8 cellular contexts compared by ENCODE assay signal in genomic region chr6:63636516-63636968, GRCh38. TPM values are rescaled to one million over a fixed set of nuclear protein-coding genes. Genes with fewer than 3 reads are reported as not detected.
DNase-seq lines count a peak whose midpoint lies in the region; ATAC-seq and TF ChIP-seq lines count a peak whose summit lies in the region.

No MANE protein-coding gene starts in this region.

- no peaks in the 10 kb centered on the region for H3F3A ChIP-seq in PC-3 (ENCODE audit: low read length, unreplicated experiment)

- peak overlapping the region; percentile 94 for H3K4me2 ChIP-seq in PC-3 (ENCODE audit: low read length)

- H3K9ac ChIP-seq in PC-3 (ENCODE audit: low read length) = peak overlapping the region; percentile 91

- TF ChIP-seq EP300 in gastroesophageal sphincter (IDR thresholded peaks at IDR 0.05) = no peak

- peaks cover 16% of the 10 kb centered on the region for H3K4me1 ChIP-seq in PC-3 (ENCODE audit: insufficient read depth, low read length)
- peaks cover 0 to 53% (median 16%) of the 10 kb centered on the region in 3 donors for H3K4me1 ChIP-seq in gastroesophageal sphincter
- peaks cover 19% of the 10 kb centered on the region for H3K4me1 ChIP-seq in testis

- H3K36me3 ChIP-seq in PC-3 (ENCODE audit: low read depth, low read length) (no peaks in the 10 kb centered on the region), gastroesophageal sphincter (no peaks in the 10 kb centered on the region), testis (ENCODE audit: low read depth, missing control alignments) (no peaks in the 10 kb centered on the region)

- in situ Hi-C loops in ACHN (cut with HindIII; ENCODE audit: low pct_ligation_motif_present, low pct_unique_long_range_greater_than_20kb, low sequenced_read_pairs) = no loop called here

- POLR2A ChIA-PET in PC-3 (lab: Charles Lee; ENCODE audit: unreplicated experiment) = no interaction called here

- H3K4me3 ChIP-seq in PC-3 (ENCODE audit: low read length) = peak overlapping the region; percentile 90
- H3K4me3 ChIP-seq in gastroesophageal sphincter = peak overlapping the region; percentile 82 to 85
- H3K4me3 ChIP-seq in testis = peak overlapping the region; percentile 83 to 95

- no TSS peak for BruUV-seq in PC-3 (replicated peaks; lab: Mats Ljungman, UMichigan)

- H2AFZ ChIP-seq in PC-3 (ENCODE audit: low read length) = peak overlapping the region; percentile 86

- intact Hi-C loops in PC-3 (cut with micrococcal nuclease) (loop anchor here (5.0 kb wide), 1 partner anchor 64 kb away; the partner anchor contains the start of genes LOC128125822 and PTP4A1), testis (cut with DNase I; ENCODE audit: low total_unique reads) (no loop called here)

- WGBS in gastroesophageal sphincter (ENCODE audit: low coverage in 1 of 2), 2 donors = 0% methylated on average over 2 to 13 of the region's 23 CpGs
- 0 to 1% methylated on average over 16 to 23 of the region's 23 CpGs for WGBS in testis, 2 donors

- DNase-seq in ACHN (peak; percentile 37), PC-3 (peak; percentile 16), nucleus accumbens (lab: John Stamatoyannopoulos, UW) (peak in 53 of 56 donors; percentile 21 to 86 (median 63)), testis (peak; percentile 92)
- peak; percentile 87 for DNase-seq in activated effector memory CD4-positive, alpha-beta T cell treated with anti-CD3 and anti-CD28 coated beads, Interleukin-2, amount 50 U/mL, for 16 hours

- ATAC-seq in GM19035 (IDR thresholded peaks at IDR 0.05; ENCODE audit: unreplicated experiment) (peak; percentile 14), HG03565 (IDR thresholded peaks at IDR 0.05; ENCODE audit: unreplicated experiment) (peak; percentile 1), PC-3 (peak; percentile 9), gastroesophageal sphincter (no peak)

- H3K79me2 ChIP-seq in PC-3 (ENCODE audit: low read length) = peaks cover 57% of the 10 kb centered on the region

- H3K27me3 ChIP-seq in PC-3 (ENCODE audit: low read length) (no peaks in the 10 kb centered on the region), gastroesophageal sphincter (no peaks in the 10 kb centered on the region), testis (no peaks in the 10 kb centered on the region)

- H3K9me3 ChIP-seq in PC-3 (ENCODE audit: low read length) = no peaks in the 10 kb centered on the region
- H3K9me3 ChIP-seq in gastroesophageal sphincter = no peaks in the 10 kb centered on the region
- H3K9me3 ChIP-seq in testis = no peaks in the 10 kb centered on the region

- no peaks in the 10 kb centered on the region for H3K9me2 ChIP-seq in PC-3 (replicated peaks; ENCODE audit: low read length)

- TF ChIP-seq CTCF in PC-3 (conservative IDR thresholded peaks at IDR 0.05; ENCODE audit: low read depth, low read length) = no peak
- no peak for TF ChIP-seq CTCF in gastroesophageal sphincter (IDR thresholded peaks at IDR 0.05)
- no peak for TF ChIP-seq CTCF in testis (IDR thresholded peaks at IDR 0.05)

- CTCF ChIA-PET in PC-3 (lab: Charles Lee) = no interaction called here

- H4K20me1 ChIP-seq in PC-3 (ENCODE audit: low read length) = peaks cover 39% of the 10 kb centered on the region

- TF ChIP-seq POLR2A in gastroesophageal sphincter (IDR thresholded peaks at IDR 0.05) (no peak), testis (IDR thresholded peaks at IDR 0.05) (no peak)

- H3K27ac ChIP-seq in PC-3 (ENCODE audit: low read length) = peak overlapping the region; percentile 67
- peak overlapping the region; percentile 89 to 96 (median 95) for H3K27ac ChIP-seq in gastroesophageal sphincter
- H3K27ac ChIP-seq in testis = peak overlapping the region; percentile 94 to 99

RNA-seq across cellular contexts. Expression of gene PHF3, which starts 0.9 kb away (rescaled TPM):
- 17.9 and 21.8 TPM in 2 replicates for total RNA-seq in PC-3 (2014; rRNA removed)
- 10 to 100 TPM; 60.0 to 98.1 (median 79.8) TPM for total RNA-seq in gastroesophageal sphincter
- total RNA-seq in testis = 10 to 100 TPM; 76.1 to 82.4 TPM
- polyA plus RNA-seq in testis (ENCODE audit: insufficient read depth, low read depth, low replicate concordance) = 18.7 TPM

Comparison
In these comparisons a context has a peak if more than half of its experiments do, and no peak if none do; other contexts are left out.
1. DNase-seq: peak in every context shown above with its lines; median percentile 92 in testis; 87 in activated effector memory CD4-positive, alpha-beta T cell treated with anti-CD3 and anti-CD28 coated beads, Interleukin-2, amount 50 U/mL, for 16 hours; 63 in nucleus accumbens; 37 in ACHN; 16 in PC-3.